1 cellular context compared by ENCODE assay signal in the genomic region with DNA sequence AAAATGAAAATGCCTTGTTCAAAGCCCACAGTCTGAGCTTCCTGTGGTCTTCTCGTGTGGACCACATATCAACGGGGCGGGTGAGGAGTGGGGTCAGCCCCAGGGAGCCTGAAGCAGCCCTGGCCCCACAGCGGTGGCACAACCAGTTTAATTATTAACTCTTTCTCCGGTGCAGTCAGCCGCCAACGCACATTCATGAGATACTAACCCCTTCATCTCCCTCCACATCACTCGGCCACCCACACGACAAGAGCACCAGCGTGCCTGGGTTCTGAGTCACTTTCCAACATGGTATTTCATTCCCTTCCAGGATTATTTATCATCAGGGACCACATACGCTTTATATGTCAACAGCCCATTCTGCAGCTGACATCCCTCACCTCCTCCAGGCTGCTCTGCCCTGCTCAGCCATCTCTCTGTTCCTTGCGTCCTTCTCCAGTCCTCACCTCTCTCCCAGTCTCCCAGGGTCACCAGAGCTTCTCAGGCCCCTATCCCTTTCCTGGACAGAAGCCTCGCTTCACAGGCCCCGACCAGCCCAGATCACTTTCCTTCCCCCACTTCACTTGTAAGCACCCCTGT.
TF ChIP-seq lines count a peak whose summit lies in the region.

No MANE protein-coding gene starts in this region.

TF ChIP-seq in HepG2, 621 proteins besides CTCF, POLR2A, EP300 and RAD21 (continued from another document and continues in another):
- TF ChIP-seq ZNF230 (CRISPR knock-in tag; IDR thresholded peaks at IDR 0.05) (peak; percentile 79; the same call in 1 of the 2 replicates), DR1 (CRISPR knock-in tag; IDR thresholded peaks at IDR 0.05) (no peak), ZFP36L1 (CRISPR knock-in tag; IDR thresholded peaks at IDR 0.05) (no peak), ZNF546 (CRISPR knock-in tag; conservative IDR thresholded peaks at IDR 0.05) (no peak), ARHGAP35 (CRISPR knock-in tag; IDR thresholded peaks at IDR 0.05; ENCODE audit: borderline replicate concordance) (0 out of 2 replicates have a peak, but pooled peaks have one; percentile 22), POGZ (CRISPR knock-in tag; IDR thresholded peaks at IDR 0.05) (peak; percentile 45; the same call in 1 of the 2 replicates), PPARG (CRISPR knock-in tag; conservative IDR thresholded peaks at IDR 0.05) (peak; percentile 74), ZNF430 (CRISPR knock-in tag; IDR thresholded peaks at IDR 0.05) (peak; percentile 91; the same call in 1 of the 2 replicates), E2F2 (CRISPR knock-in tag; IDR thresholded peaks at IDR 0.05; ENCODE audit: borderline replicate concordance) (no peak), ZNF652 (CRISPR knock-in tag; IDR thresholded peaks at IDR 0.05; ENCODE audit: borderline replicate concordance, low read depth) (peak; percentile 97), GABPA (IDR thresholded peaks at IDR 0.05; ENCODE audit: low read depth, low read length) (no peak), GABPA (CRISPR knock-in tag; IDR thresholded peaks at IDR 0.05; ENCODE audit: low read depth) (no peak), ZNF878 (CRISPR knock-in tag; IDR thresholded peaks at IDR 0.05) (peak; percentile 91), ZNF691 (CRISPR knock-in tag; IDR thresholded peaks at IDR 0.05; ENCODE audit: borderline replicate concordance, low read depth) (peak; percentile 86; the same call in 1 of the 2 replicates), TFE3 (CRISPR knock-in tag; IDR thresholded peaks at IDR 0.05) (peak; percentile 92), SSRP1 (CRISPR knock-in tag; IDR thresholded peaks at IDR 0.05) (no peak), CC2D1A (CRISPR knock-in tag; IDR thresholded peaks at IDR 0.05) (no peak), AKNA (CRISPR knock-in tag; IDR thresholded peaks at IDR 0.05; ENCODE audit: borderline replicate concordance) (no peak), ZNF550 (CRISPR knock-in tag; IDR thresholded peaks at IDR 0.05; ENCODE audit: borderline replicate concordance) (no peak), ZNF138 (CRISPR knock-in tag; IDR thresholded peaks at IDR 0.05; ENCODE audit: low read depth) (no peak), NR1H2 (CRISPR knock-in tag; IDR thresholded peaks at IDR 0.05; ENCODE audit: borderline replicate concordance, low read depth) (no peak), SALL1 (CRISPR knock-in tag; IDR thresholded peaks at IDR 0.05) (peak; percentile 93), CBX2 (IDR thresholded peaks at IDR 0.05; ENCODE audit: low read depth, low read length) (no peak), CBX2 (CRISPR knock-in tag; IDR thresholded peaks at IDR 0.05; ENCODE audit: low read depth) (no peak), KDM6A (CRISPR knock-in tag; IDR thresholded peaks at IDR 0.05; ENCODE audit: low read depth) (peak; percentile 72; the same call in 1 of the 2 replicates), SMAD9 (CRISPR knock-in tag; IDR thresholded peaks at IDR 0.05) (no peak), SOX5 (CRISPR knock-in tag; IDR thresholded peaks at IDR 0.05; ENCODE audit: borderline replicate concordance) (peak; percentile 81; the same call in 1 of the 2 replicates), RBFOX2 (IDR thresholded peaks at IDR 0.05; ENCODE audit: low read depth, low read length) (no peak), ZBTB26 (CRISPR knock-in tag; IDR thresholded peaks at IDR 0.05; ENCODE audit: borderline replicate concordance) (no peak; the same call in 1 of the 2 replicates), ZSCAN20 (CRISPR knock-in tag; IDR thresholded peaks at IDR 0.05; ENCODE audit: borderline replicate concordance) (no peak), NCOA1 (CRISPR knock-in tag; IDR thresholded peaks at IDR 0.05) (no peak), GABPB1 (CRISPR knock-in tag; IDR thresholded peaks at IDR 0.05) (peak; percentile 28; the same call in 1 of the 2 replicates), ZNF484 (CRISPR knock-in tag; IDR thresholded peaks at IDR 0.05; ENCODE audit: borderline replicate concordance, low read depth) (no peak)
- TF ChIP-seq, protein P1, sequence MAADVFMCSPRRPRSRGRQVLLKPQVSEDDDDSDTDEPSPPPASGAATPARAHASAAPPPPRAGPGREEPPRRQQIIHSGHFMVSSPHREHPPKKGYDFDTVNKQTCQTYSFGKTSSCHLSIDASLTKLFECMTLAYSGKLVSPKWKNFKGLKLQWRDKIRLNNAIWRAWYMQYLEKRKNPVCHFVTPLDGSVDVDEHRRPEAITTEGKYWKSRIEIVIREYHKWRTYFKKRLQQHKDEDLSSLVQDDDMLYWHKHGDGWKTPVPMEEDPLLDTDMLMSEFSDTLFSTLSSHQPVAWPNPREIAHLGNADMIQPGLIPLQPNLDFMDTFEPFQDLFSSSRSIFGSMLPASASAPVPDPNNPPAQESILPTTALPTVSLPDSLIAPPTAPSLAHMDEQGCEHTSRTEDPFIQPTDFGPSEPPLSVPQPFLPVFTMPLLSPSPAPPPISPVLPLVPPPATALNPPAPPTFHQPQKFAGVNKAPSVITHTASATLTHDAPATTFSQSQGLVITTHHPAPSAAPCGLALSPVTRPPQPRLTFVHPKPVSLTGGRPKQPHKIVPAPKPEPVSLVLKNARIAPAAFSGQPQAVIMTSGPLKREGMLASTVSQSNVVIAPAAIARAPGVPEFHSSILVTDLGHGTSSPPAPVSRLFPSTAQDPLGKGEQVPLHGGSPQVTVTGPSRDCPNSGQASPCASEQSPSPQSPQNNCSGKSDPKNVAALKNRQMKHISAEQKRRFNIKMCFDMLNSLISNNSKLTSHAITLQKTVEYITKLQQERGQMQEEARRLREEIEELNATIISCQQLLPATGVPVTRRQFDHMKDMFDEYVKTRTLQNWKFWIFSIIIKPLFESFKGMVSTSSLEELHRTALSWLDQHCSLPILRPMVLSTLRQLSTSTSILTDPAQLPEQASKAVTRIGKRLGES (CRISPR knock-in tag; IDR thresholded peaks at IDR 0.05; ENCODE audit: borderline replicate concordance): no peak
- TF ChIP-seq, protein P2, sequence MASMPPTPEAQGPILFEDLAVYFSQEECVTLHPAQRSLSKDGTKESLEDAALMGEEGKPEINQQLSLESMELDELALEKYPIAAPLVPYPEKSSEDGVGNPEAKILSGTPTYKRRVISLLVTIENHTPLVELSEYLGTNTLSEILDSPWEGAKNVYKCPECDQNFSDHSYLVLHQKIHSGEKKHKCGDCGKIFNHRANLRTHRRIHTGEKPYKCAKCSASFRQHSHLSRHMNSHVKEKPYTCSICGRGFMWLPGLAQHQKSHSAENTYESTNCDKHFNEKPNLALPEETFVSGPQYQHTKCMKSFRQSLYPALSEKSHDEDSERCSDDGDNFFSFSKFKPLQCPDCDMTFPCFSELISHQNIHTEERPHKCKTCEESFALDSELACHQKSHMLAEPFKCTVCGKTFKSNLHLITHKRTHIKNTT (CRISPR knock-in tag; IDR thresholded peaks at IDR 0.05): no peak
- TF ChIP-seq, protein P3, sequence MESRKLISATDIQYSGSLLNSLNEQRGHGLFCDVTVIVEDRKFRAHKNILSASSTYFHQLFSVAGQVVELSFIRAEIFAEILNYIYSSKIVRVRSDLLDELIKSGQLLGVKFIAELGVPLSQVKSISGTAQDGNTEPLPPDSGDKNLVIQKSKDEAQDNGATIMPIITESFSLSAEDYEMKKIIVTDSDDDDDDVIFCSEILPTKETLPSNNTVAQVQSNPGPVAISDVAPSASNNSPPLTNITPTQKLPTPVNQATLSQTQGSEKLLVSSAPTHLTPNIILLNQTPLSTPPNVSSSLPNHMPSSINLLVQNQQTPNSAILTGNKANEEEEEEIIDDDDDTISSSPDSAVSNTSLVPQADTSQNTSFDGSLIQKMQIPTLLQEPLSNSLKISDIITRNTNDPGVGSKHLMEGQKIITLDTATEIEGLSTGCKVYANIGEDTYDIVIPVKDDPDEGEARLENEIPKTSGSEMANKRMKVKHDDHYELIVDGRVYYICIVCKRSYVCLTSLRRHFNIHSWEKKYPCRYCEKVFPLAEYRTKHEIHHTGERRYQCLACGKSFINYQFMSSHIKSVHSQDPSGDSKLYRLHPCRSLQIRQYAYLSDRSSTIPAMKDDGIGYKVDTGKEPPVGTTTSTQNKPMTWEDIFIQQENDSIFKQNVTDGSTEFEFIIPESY (CRISPR knock-in tag; IDR thresholded peaks at IDR 0.05): 0 out of 2 replicates have a peak, but pooled peaks have one; percentile 28
- TF ChIP-seq, protein P4, sequence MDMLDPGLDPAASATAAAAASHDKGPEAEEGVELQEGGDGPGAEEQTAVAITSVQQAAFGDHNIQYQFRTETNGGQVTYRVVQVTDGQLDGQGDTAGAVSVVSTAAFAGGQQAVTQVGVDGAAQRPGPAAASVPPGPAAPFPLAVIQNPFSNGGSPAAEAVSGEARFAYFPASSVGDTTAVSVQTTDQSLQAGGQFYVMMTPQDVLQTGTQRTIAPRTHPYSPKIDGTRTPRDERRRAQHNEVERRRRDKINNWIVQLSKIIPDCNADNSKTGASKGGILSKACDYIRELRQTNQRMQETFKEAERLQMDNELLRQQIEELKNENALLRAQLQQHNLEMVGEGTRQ (IDR thresholded peaks at IDR 0.05; ENCODE audit: low read depth, low read length): peak; percentile 36; the same call in 1 of the 2 replicates
- TF ChIP-seq, protein P4 (CRISPR knock-in tag; IDR thresholded peaks at IDR 0.05; ENCODE audit: borderline replicate concordance): no peak
